ENCODE assay signal across 17 cellular contexts in genomic region chr6:169854083-169854725, GRCh38.
DNase-seq lines count a peak whose midpoint lies in the region; FAIRE-seq and TF ChIP-seq lines count a peak whose summit lies in the region.
"Had no signal": no experiment of that assay in that cellular context is flagged by ENCODE, and none has a peak within 500 bp of the region (broad histone marks: within the 10 kb centered on the region; RNA-seq: fewer than 3 reads in every experiment).

No MANE protein-coding gene starts in this region.

- peak; percentile 9 for FAIRE-seq in urothelium cell line (lab: Jason Lieb, UNC)
- FAIRE-seq: GM12878, RCC 7860 had no signal

- H3K9me3 ChIP-seq in colonic mucosa = no peaks in the 10 kb centered on the region
- no peaks in the 10 kb centered on the region for H3K9me3 ChIP-seq in Karpas-422 (ENCODE audit: low read length)

- no peak overlapping the region for H3K27ac ChIP-seq in colonic mucosa
- H3K27ac ChIP-seq in Karpas-422 (ENCODE audit: low read length) = no peak overlapping the region
- H3K27ac ChIP-seq: 22Rv1 had no signal

- H3K4me1 ChIP-seq in colonic mucosa = no peaks in the 10 kb centered on the region
- H3K4me1 ChIP-seq in Karpas-422 (ENCODE audit: low read length) = no peaks in the 10 kb centered on the region

- peaks cover 12% of the 10 kb centered on the region for H3K9me3 Mint-ChIP-seq in activated CD4-positive, alpha-beta memory T cell treated with anti-CD3 and anti-CD28 coated beads, Interleukin-2, amount 10 ng/mL, durations not matched to agents 7 days and 5 days
- peaks cover 15% of the 10 kb centered on the region for H3K9me3 Mint-ChIP-seq in activated CD4-positive, alpha-beta memory T cell treated with anti-CD3 and anti-CD28 coated beads for 36 hours
- no peaks in the 10 kb centered on the region for H3K9me3 Mint-ChIP-seq in osteocyte (ENCODE audit: unreplicated experiment)

- no peaks in the 10 kb centered on the region for H3K36me3 Mint-ChIP-seq in activated CD4-positive, alpha-beta memory T cell treated with anti-CD3 and anti-CD28 coated beads, Interleukin-2, amount 10 ng/mL, durations not matched to agents 7 days and 5 days (ENCODE audit: low read depth)
- no peaks in the 10 kb centered on the region for H3K36me3 Mint-ChIP-seq in activated CD4-positive, alpha-beta memory T cell treated with anti-CD3 and anti-CD28 coated beads for 36 hours
- no peaks in the 10 kb centered on the region for H3K36me3 Mint-ChIP-seq in osteocyte (ENCODE audit: unreplicated experiment)

- H3K27me3 ChIP-seq in colonic mucosa (no peaks in the 10 kb centered on the region), Karpas-422 (ENCODE audit: low read length) (no peaks in the 10 kb centered on the region)

- H3K4me3 ChIP-seq in colonic mucosa = no peak overlapping the region
- H3K4me3 ChIP-seq in Karpas-422 (ENCODE audit: low read length) = no peak overlapping the region
- H3K4me3 ChIP-seq: GM12878, GM23338 had no signal

- no peaks in the 10 kb centered on the region for H3K79me2 ChIP-seq in Karpas-422 (ENCODE audit: low read length)

- H3K4me1 Mint-ChIP-seq in activated CD4-positive, alpha-beta memory T cell treated with anti-CD3 and anti-CD28 coated beads, Interleukin-2, amount 10 ng/mL, durations not matched to agents 7 days and 5 days = no peaks in the 10 kb centered on the region
- H3K4me1 Mint-ChIP-seq in activated CD4-positive, alpha-beta memory T cell treated with anti-CD3 and anti-CD28 coated beads for 36 hours (ENCODE audit: low read depth) = no peaks in the 10 kb centered on the region
- no peaks in the 10 kb centered on the region for H3K4me1 Mint-ChIP-seq in osteocyte (ENCODE audit: unreplicated experiment)

- no peak overlapping the region for H3K4me2 ChIP-seq in Karpas-422 (ENCODE audit: low read depth, low read length, poor library complexity, severe bottlenecking)
- H3K4me2 ChIP-seq: GM23338 had no signal

- H3K4me3 Mint-ChIP-seq in activated CD4-positive, alpha-beta memory T cell treated with anti-CD3 and anti-CD28 coated beads, Interleukin-2, amount 10 ng/mL, durations not matched to agents 7 days and 5 days = no peak overlapping the region
- no peak overlapping the region for H3K4me3 Mint-ChIP-seq in activated CD4-positive, alpha-beta memory T cell treated with anti-CD3 and anti-CD28 coated beads for 36 hours
- H3K4me3 Mint-ChIP-seq in osteocyte (ENCODE audit: unreplicated experiment) = no peak overlapping the region
- H3K4me3 Mint-ChIP-seq: GM23338 had no signal

- POLR2A ChIA-PET in activated CD4-positive, alpha-beta memory T cell treated with anti-CD3 and anti-CD28 coated beads, Interleukin-2, amount 10 ng/mL, durations not matched to agents 7 days and 5 days (lab: Charles Lee) = no interaction called here
- POLR2A ChIA-PET in activated CD4-positive, alpha-beta memory T cell treated with anti-CD3 and anti-CD28 coated beads for 36 hours (lab: Charles Lee) = no interaction called here

- no peaks in the 10 kb centered on the region for H4K20me1 ChIP-seq in Karpas-422 (ENCODE audit: insufficient read depth, low read depth, low read length)

- H3K27ac Mint-ChIP-seq in activated CD4-positive, alpha-beta memory T cell treated with anti-CD3 and anti-CD28 coated beads, Interleukin-2, amount 10 ng/mL, durations not matched to agents 7 days and 5 days = no peak overlapping the region
- H3K27ac Mint-ChIP-seq in activated CD4-positive, alpha-beta memory T cell treated with anti-CD3 and anti-CD28 coated beads for 36 hours = no peak overlapping the region
- H3K27ac Mint-ChIP-seq in osteocyte (ENCODE audit: unreplicated experiment) = no peak overlapping the region
- H3K27ac Mint-ChIP-seq: GM23338 had no signal

- intact Hi-C loops in activated CD4-positive, alpha-beta memory T cell treated with anti-CD3 and anti-CD28 coated beads for 36 hours (cut with micrococcal nuclease) = no loop called here
- intact Hi-C loops in colonic mucosa (cut with DNase I) = no loop called here

- TF ChIP-seq CTCF in colonic mucosa (IDR thresholded peaks at IDR 0.05) (no peak), osteocyte (IDR thresholded peaks at IDR 0.05) (no peak)

- no peaks in the 10 kb centered on the region for H3K9me2 ChIP-seq in Karpas-422 (replicated peaks; ENCODE audit: insufficient read depth, low read length)

- CTCF ChIA-PET in activated CD4-positive, alpha-beta memory T cell treated with anti-CD3 and anti-CD28 coated beads, Interleukin-2, amount 10 ng/mL, durations not matched to agents 7 days and 5 days (lab: Charles Lee) = interaction anchor here (0.8 kb wide), 1 partner anchor 22 kb away, joined by 3 read pairs; no protein-coding TSS in a partner anchor
- CTCF ChIA-PET in activated CD4-positive, alpha-beta memory T cell treated with anti-CD3 and anti-CD28 coated beads for 36 hours (lab: Charles Lee) = interaction anchor here (1.0 kb wide), 1 partner anchor 64 kb away, joined by 3 read pairs; no protein-coding TSS in a partner anchor

- H2AFZ ChIP-seq in Karpas-422 (ENCODE audit: low read length) = no peak overlapping the region
- H2AFZ ChIP-seq: GM23338 had no signal

- H3K27me3 Mint-ChIP-seq in activated CD4-positive, alpha-beta memory T cell treated with anti-CD3 and anti-CD28 coated beads, Interleukin-2, amount 10 ng/mL, durations not matched to agents 7 days and 5 days = no peaks in the 10 kb centered on the region
- no peaks in the 10 kb centered on the region for H3K27me3 Mint-ChIP-seq in activated CD4-positive, alpha-beta memory T cell treated with anti-CD3 and anti-CD28 coated beads for 36 hours
- H3K27me3 Mint-ChIP-seq in osteocyte (ENCODE audit: unreplicated experiment) = no peaks in the 10 kb centered on the region

- H3K36me3 ChIP-seq in colonic mucosa (no peaks in the 10 kb centered on the region), Karpas-422 (ENCODE audit: insufficient read depth, low read length) (no peaks in the 10 kb centered on the region)

- peak; percentile 8 for DNase-seq in activated CD4-positive, alpha-beta memory T cell treated with anti-CD3 and anti-CD28 coated beads, Interleukin-2, amount 10 ng/mL, durations not matched to agents 7 days and 5 days
- no peak for DNase-seq in activated CD4-positive, alpha-beta memory T cell treated with anti-CD3 and anti-CD28 coated beads for 36 hours
- DNase-seq in colonic mucosa (peak; percentile 7), osteocyte (ENCODE audit: extremely low spot score, unreplicated experiment) (peak; percentile 71), urothelium cell line (ENCODE audit: low spot score) (no peak), NCI-H2171 (lab: John Stamatoyannopoulos, UW) (no peak), Karpas-422 (no peak), dedifferentiated amniotic fluid mesenchymal stem cell (ENCODE audit: extremely low spot score) (no peak)
- DNase-seq: GDM1, NCI-H1417, NCI-H187 treated with DMSO at 0.1 percent for 48 hours, NCI-H69, SHP77 treated with DMSO at 0.1 percent for 48 hours had no signal

- H3K9ac ChIP-seq in colonic mucosa (ENCODE audit: low read depth in 2 of 2, low read length in 2 of 2) = no peak overlapping the region
- no peak overlapping the region for H3K9ac ChIP-seq in Karpas-422 (ENCODE audit: low read length)

Comparison
In these comparisons a context has a peak if more than half of its experiments do, and no peak if none do; other contexts are left out.
1. DNase-seq: peak in activated CD4-positive, alpha-beta memory T cell treated with anti-CD3 and anti-CD28 coated beads, Interleukin-2, amount 10 ng/mL, durations not matched to agents 7 days and 5 days (single experiment), colonic mucosa (single experiment) and osteocyte (single experiment); none in activated CD4-positive, alpha-beta memory T cell treated with anti-CD3 and anti-CD28 coated beads for 36 hours (single experiment), urothelium cell line (single experiment), NCI-H2171 (single experiment), Karpas-422 (single experiment) and dedifferentiated amniotic fluid mesenchymal stem cell (single experiment).